8 cellular contexts compared by ENCODE assay signal in the genomic region with DNA sequence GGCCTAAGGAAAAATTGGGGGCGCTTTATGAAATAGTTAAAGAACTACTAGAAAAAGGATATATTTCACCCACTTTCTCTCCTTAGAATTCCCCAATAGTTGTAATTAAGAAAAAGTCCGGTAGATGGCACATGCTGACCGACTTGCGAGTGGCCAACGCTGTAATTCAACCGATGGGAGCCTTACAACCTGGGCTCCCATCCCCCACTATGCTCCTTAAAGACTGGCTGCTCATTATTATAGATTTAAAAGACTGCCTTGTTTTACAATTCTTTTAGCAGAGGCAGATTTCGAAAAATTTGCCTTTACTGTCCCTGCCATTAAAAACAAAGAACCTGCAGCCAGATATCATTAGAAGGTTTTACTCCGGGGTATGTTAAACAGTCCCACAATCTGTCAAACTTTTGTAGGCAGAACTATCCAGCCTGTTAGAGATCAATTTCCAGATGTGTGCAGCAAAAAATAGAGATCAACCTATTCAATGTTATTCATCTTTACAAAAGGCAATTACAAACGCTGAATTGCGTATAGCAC. TPM values are rescaled to one million over a fixed set of nuclear protein-coding genes. Genes with fewer than 3 reads are reported as not detected.
DNase-seq lines count a peak whose midpoint lies in the region; TF ChIP-seq lines count a peak whose summit lies in the region.

No MANE protein-coding gene starts in this region.

- H3K9me3 ChIP-seq in MM.1S (replicated peaks; ENCODE audit: insufficient read depth, low read length) = no peaks in the 10 kb centered on the region
- H3K9me3 ChIP-seq in ascending aorta = no peaks in the 10 kb centered on the region
- H3K9me3 ChIP-seq in right atrium auricular region = no peaks in the 10 kb centered on the region

- CTCF ChIA-PET in GM10248 (lab: Yijun Ruan, JAX) (interaction anchor here (1.0 to 2.2 kb wide), 8 partner anchors 12 to 1194 kb away, joined by 3 to 21 read pairs (median 6); no protein-coding TSS in a partner anchor), RWPE1 (lab: Yijun Ruan, JAX) (interaction anchor here (0.9 kb wide), 1 partner anchor 11 kb away, joined by 4 read pairs; no protein-coding TSS in a partner anchor)

- peak overlapping the region; percentile 24; the same call in 1 of the 2 replicates for H3K9ac ChIP-seq in MM.1S (ENCODE audit: low read length)

- H2AFZ ChIP-seq in MM.1S (ENCODE audit: low read length) = peak overlapping the region; percentile 84

- H3F3A ChIP-seq in MM.1S (ENCODE audit: insufficient read depth, low read length) = no peaks in the 10 kb centered on the region

- H3K36me3 ChIP-seq in MM.1S (replicated peaks; ENCODE audit: insufficient read depth, low read length) (no peaks in the 10 kb centered on the region), ascending aorta (no peaks in the 10 kb centered on the region), right atrium auricular region (no peaks in the 10 kb centered on the region)

- H3K27ac ChIP-seq in MM.1S (ENCODE audit: low read length) = no peak overlapping the region
- peak overlapping the region; percentile 90 for H3K27ac ChIP-seq in RWPE1
- H3K27ac ChIP-seq in ascending aorta = peak overlapping the region; percentile 85 to 90
- peak overlapping the region; percentile 80 to 84 for H3K27ac ChIP-seq in right atrium auricular region

- TF ChIP-seq CTCF in GM10248 (IDR thresholded peaks at IDR 0.05; ENCODE audit: control extremely low read depth, extremely low read depth, low read depth, missing control alignments) = peak; percentile 66
- TF ChIP-seq CTCF in MM.1S (IDR thresholded peaks at IDR 0.05; ENCODE audit: low read length) = peak; percentile 65
- peak; percentile 76 for TF ChIP-seq CTCF in RWPE1 (conservative IDR thresholded peaks at IDR 0.05; ENCODE audit: low read depth)
- TF ChIP-seq CTCF in ascending aorta (IDR thresholded peaks at IDR 0.05) = peak; percentile 63 to 82 (median 71)
- TF ChIP-seq CTCF in right atrium auricular region (IDR thresholded peaks at IDR 0.05) = peak; percentile 45 to 87

- H3K4me2 ChIP-seq in MM.1S (ENCODE audit: low read depth, low read length) = peak overlapping the region; percentile 97; the same call in 1 of the 2 replicates

- no peaks in the 10 kb centered on the region for H3K79me2 ChIP-seq in MM.1S (ENCODE audit: low read length)

- H4K20me1 ChIP-seq in MM.1S (ENCODE audit: insufficient read depth, low read length) = no peaks in the 10 kb centered on the region

- H3K4me3 ChIP-seq in MM.1S (ENCODE audit: low read length) (peak overlapping the region; percentile 82), ascending aorta (peak overlapping the region; percentile 75 to 78), right atrium auricular region (peak overlapping the region; percentile 57 to 64)

- POLR2A ChIA-PET in GM10248 (lab: Yijun Ruan, JAX) (interaction anchor here (1.4 kb wide), 1 partner anchor 704 kb away, joined by 4 read pairs; a partner anchor contains a TSS), RWPE1 (lab: Yijun Ruan, JAX; ENCODE audit: low non-redundant PET) (no interaction called here)

- DNase-seq in GM10248 (ENCODE audit: extremely low spot score) (peak; percentile 66), HCEC 1CT (peak; percentile 85), MM.1S (peak; percentile 84), RWPE1 (ENCODE audit: low spot score) (peak; percentile 67), ascending aorta (ENCODE audit: low spot score in 2 of 2) (peak in 1 of 2 donors; percentile 76), right atrium auricular region (ENCODE audit: low spot score) (no peak), pulmonary artery endothelial cell (ENCODE audit: low read depth, low spot score) (peak; percentile 29), GOT3 (lab: John Stamatoyannopoulos, UW) (no peak)

- H3K9me2 ChIP-seq in MM.1S (replicated peaks; ENCODE audit: insufficient read depth, low read length) = no peaks in the 10 kb centered on the region

- intact Hi-C loops in ascending aorta (cut with DNase I) = loop anchor here (1.0 to 10.0 kb wide), 5 partner anchors 11 to 1166 kb away; a partner anchor contains a TSS

- H3K4me1 ChIP-seq in MM.1S (ENCODE audit: low read length) (no peaks in the 10 kb centered on the region), ascending aorta (peaks cover 0 to 2% of the 10 kb centered on the region in 2 donors), right atrium auricular region (no peaks in the 10 kb centered on the region)

- no peaks in the 10 kb centered on the region for H3K27me3 ChIP-seq in MM.1S (replicated peaks; ENCODE audit: insufficient read depth, low read length)
- H3K27me3 ChIP-seq in ascending aorta = no peaks in the 10 kb centered on the region
- H3K27me3 ChIP-seq in right atrium auricular region = no peaks in the 10 kb centered on the region

RNA-seq across cellular contexts. Expression of a gene that starts 58.5 kb away (rescaled TPM):
- not detected for total RNA-seq in ascending aorta
- total RNA-seq in right atrium auricular region = 1 to 10 TPM in 1 of 2 donors, not detected in 1; 1.7 TPM
- not detected in 2 replicates for total RNA-seq in pulmonary artery endothelial cell

Comparison
In these comparisons a context has a peak if more than half of its experiments do, and no peak if none do; other contexts are left out.
1. DNase-seq: peak in GM10248 (single experiment), HCEC 1CT (single experiment), MM.1S (single experiment), RWPE1 (single experiment) and pulmonary artery endothelial cell (single experiment); none in right atrium auricular region (single experiment) and GOT3 (single experiment).
2. Peak in every context shown above with its lines, with median percentiles within 50 percentile points of each other: CTCF ChIP-seq and H3K4me3 ChIP-seq.